26 cellular contexts compared by ENCODE assay signal in the genomic region with DNA sequence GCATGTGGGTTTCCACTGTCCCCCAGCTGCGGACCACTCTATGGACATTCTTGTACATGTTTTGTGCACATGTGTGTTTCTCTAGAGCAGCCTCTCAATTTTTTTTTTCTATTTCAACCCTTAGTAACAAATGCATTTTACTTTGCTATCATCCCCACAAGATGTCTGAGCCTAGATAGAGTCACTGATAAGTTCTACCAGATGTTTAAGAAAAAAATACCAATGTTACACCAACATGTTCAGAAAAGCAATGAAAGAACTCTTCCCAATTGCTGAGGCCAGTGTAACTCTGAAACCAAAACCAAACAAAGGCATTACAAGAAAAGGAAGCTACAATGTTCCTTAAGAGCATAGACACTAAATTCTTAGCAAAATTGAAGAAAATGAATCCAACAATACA.
A peak's percentile ranks its signal among the peaks of the same experiment; 100 is the strongest.
DNase-seq lines count a peak whose midpoint lies in the region; ATAC-seq and FAIRE-seq lines count a peak whose summit lies in the region.
"Had no signal": no experiment of that assay in that cellular context is flagged by ENCODE, and none has a peak within 500 bp of the region (broad histone marks: within the 10 kb centered on the region; RNA-seq: fewer than 3 reads in every experiment).

No MANE protein-coding gene starts in this region.

- H3K4me3 ChIP-seq in GM23248: no peak overlapping the region
- H3K4me3 ChIP-seq: BLaER1, GM12878 had no signal

- peak; percentile 70 for FAIRE-seq in endometrium (lab: Jason Lieb, UNC)
- FAIRE-seq: A204.1, GM12878, GM12892, GM18507 had no signal

- H3K27ac ChIP-seq in GM23248: no peak overlapping the region
- H3K27ac ChIP-seq: BLaER1 had no signal

- no peak overlapping the region for H3K9ac ChIP-seq in GM23248
- H3K9ac ChIP-seq: BLaER1 had no signal

- DNase-seq in RPMI7951 (ENCODE audit: low read depth): peak; percentile 57
- DNase-seq in fibroblast of peridontal ligament (ENCODE audit: extremely low read depth): peak; percentile 44
- DNase-seq in GM23248: no peak
- no peak for DNase-seq in NCI-H1048 (lab: John Stamatoyannopoulos, UW)
- DNase-seq: 8988T; ACHN; BE2C; C1 segment of cervical spinal cord; CD4-positive, alpha-beta memory T cell; CD4-positive, CD25-positive, alpha-beta regulatory T cell; CD8-positive, alpha-beta memory T cell; COR-L47; DMS 273 treated with DMSO at 0.1 percent for 48 hours; DMS153; DMS53; DMS79; DND-41; EL; GDM1 had no signal

- in situ Hi-C loops in GM23248 (cut with MboI): no loop called here

- no peaks in the 10 kb centered on the region for H3K4me1 ChIP-seq in GM23248 (ENCODE audit: insufficient read depth)
- H3K4me1 ChIP-seq: BE2C had no signal

- H3K79me2 ChIP-seq in GM23248 (ENCODE audit: insufficient read depth): no peaks in the 10 kb centered on the region

- H2AFZ ChIP-seq in GM23248: no peak overlapping the region

- no peak overlapping the region for H3K4me2 ChIP-seq in GM23248 (ENCODE audit: unreplicated experiment)
- H3K4me2 ChIP-seq: BLaER1 had no signal

- no peaks in the 10 kb centered on the region for H4K20me1 ChIP-seq in GM23248 (ENCODE audit: insufficient read depth)
- H4K20me1 ChIP-seq: BLaER1 had no signal

- H3F3A ChIP-seq in GM23248 (ENCODE audit: insufficient read depth): no peaks in the 10 kb centered on the region

- no peaks in the 10 kb centered on the region for H3K27me3 ChIP-seq in GM23248 (replicated peaks; ENCODE audit: insufficient read depth)
- H3K27me3 ChIP-seq: BE2C, BLaER1 had no signal

- H3K36me3 ChIP-seq in GM23248 (ENCODE audit: low read depth): no peaks in the 10 kb centered on the region
- H3K36me3 ChIP-seq: BE2C, BLaER1 had no signal

- WGBS in GM23248 (ENCODE audit: low coverage in 1 of 2, low lambda C conversion rate in 2 of 2, missing lambda C conversion rate in 2 of 2), 2 experiments: 95 to 100% methylated on average over 1 of the region's 1 CpG

- no peaks in the 10 kb centered on the region for H3K9me3 ChIP-seq in GM23248 (ENCODE audit: low read depth)
- H3K9me3 ChIP-seq: BE2C, BLaER1 had no signal

- no peak for ATAC-seq in GM21619 (IDR thresholded peaks at IDR 0.05; ENCODE audit: unreplicated experiment)
- ATAC-seq: GM12878 had no signal

- H3K9me2 ChIP-seq in GM23248 (ENCODE audit: insufficient read depth): no peaks in the 10 kb centered on the region

Comparison
In these comparisons a context has a peak if more than half of its experiments do, and no peak if none do; other contexts are left out.
1. DNase-seq: peak in RPMI7951 (single experiment) and fibroblast of peridontal ligament (single experiment); none in GM23248 (single experiment) and NCI-H1048 (single experiment).